In the genomic region with DNA sequence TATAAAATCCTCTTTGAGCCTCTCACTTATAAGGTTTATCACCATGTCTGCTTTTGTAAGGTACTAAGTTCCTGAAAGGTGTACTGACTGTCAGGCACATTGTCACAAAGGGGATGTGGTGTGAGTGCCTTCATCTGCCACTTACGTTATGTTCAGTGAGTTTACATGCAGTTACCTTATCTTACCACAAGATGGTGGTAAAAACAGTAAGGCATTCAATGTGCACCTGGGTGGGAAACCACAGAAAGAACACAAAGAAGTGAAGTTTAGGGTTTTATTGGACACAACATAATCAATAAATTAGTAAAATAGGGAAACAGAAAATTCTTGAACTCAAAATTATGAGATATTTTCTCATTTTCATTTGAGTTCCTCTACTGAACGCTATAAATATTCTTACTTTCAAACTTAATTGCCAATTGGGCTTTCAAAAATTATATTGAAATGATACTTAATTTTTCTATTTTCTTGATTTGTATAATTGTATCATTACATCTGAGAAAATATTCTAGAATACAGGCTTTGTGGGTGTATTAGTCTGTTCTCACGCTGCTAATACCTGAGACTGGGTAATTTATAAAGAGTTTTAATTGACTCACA, we compare ENCODE assay signal across 9 cellular contexts.
DNase-seq lines count a peak whose midpoint lies in the region; ATAC-seq and TF ChIP-seq lines count a peak whose summit lies in the region.
"Had no signal": no experiment of that assay in that cellular context is flagged by ENCODE, and none has a peak within 500 bp of the region (broad histone marks: within the 10 kb centered on the region; RNA-seq: fewer than 3 reads in every experiment).

No MANE protein-coding gene starts in this region.

- peak; percentile 40 for DNase-seq in AG20443 (ENCODE audit: low spot score)
- DNase-seq in NCI-H1930 (lab: John Stamatoyannopoulos, UW), result peak; percentile 12 to 23
- peak; percentile 86 for DNase-seq in adipocyte (ENCODE audit: low read depth)
- peak; percentile 47 for DNase-seq in iPS DF 6.9 (ENCODE audit: low read depth, low spot score)
- DNase-seq in transverse colon, result no peak
- no peak for DNase-seq in activated naive CD4-positive, alpha-beta T cell treated with anti-CD3 and anti-CD28 coated beads, Interleukin-2, amount 10 ng/mL, durations not matched to agents 7 days and 5 days

- H3K27ac ChIP-seq in iPS DF 6.9 (ENCODE audit: low read length) (no peak overlapping the region), transverse colon (no peak overlapping the region)

- H3K4me1 Mint-ChIP-seq in activated naive CD4-positive, alpha-beta T cell treated with anti-CD3 and anti-CD28 coated beads, Interleukin-2, amount 10 ng/mL, durations not matched to agents 7 days and 5 days, result no peaks in the 10 kb centered on the region

- ATAC-seq in GM18858 (IDR thresholded peaks at IDR 0.05; ENCODE audit: unreplicated experiment), result peak; percentile 98
- peak; percentile 98 for ATAC-seq in HG02981 (IDR thresholded peaks at IDR 0.05; ENCODE audit: unreplicated experiment)

- peaks cover 4% of the 10 kb centered on the region for H3K4me1 ChIP-seq in adipocyte (ENCODE audit: control insufficient read depth, insufficient read depth, low read length)
- H3K4me1 ChIP-seq in iPS DF 6.9 (ENCODE audit: control insufficient read depth, insufficient read depth, low read length), result no peaks in the 10 kb centered on the region
- no peaks in the 10 kb centered on the region for H3K4me1 ChIP-seq in transverse colon

- no peak overlapping the region for H3K27ac Mint-ChIP-seq in activated naive CD4-positive, alpha-beta T cell treated with anti-CD3 and anti-CD28 coated beads, Interleukin-2, amount 10 ng/mL, durations not matched to agents 7 days and 5 days
- H3K27ac Mint-ChIP-seq: IgD-negative memory B cell had no signal

- peaks cover under 1% of the 10 kb centered on the region for H3K9me3 Mint-ChIP-seq in activated naive CD4-positive, alpha-beta T cell treated with anti-CD3 and anti-CD28 coated beads, Interleukin-2, amount 10 ng/mL, durations not matched to agents 7 days and 5 days

- peak; percentile 66 to 74 (median 72) for TF ChIP-seq CTCF in transverse colon (IDR thresholded peaks at IDR 0.05)

- no peak for TF ChIP-seq POLR2A in transverse colon (IDR thresholded peaks at IDR 0.05)

- in situ Hi-C loops in transverse colon (cut with MboI; ENCODE audit: low pct_ligation_motif_present in 1 of 4, low pct_unique_long_range_greater_than_20kb in 1 of 4, low sequenced_read_pairs in 3 of 4), result no loop called here

- H3K4me3 ChIP-seq in adipocyte (ENCODE audit: low read length) (no peak overlapping the region), iPS DF 6.9 (ENCODE audit: low read length) (no peak overlapping the region), transverse colon (no peak overlapping the region)

- H3K27me3 Mint-ChIP-seq in activated naive CD4-positive, alpha-beta T cell treated with anti-CD3 and anti-CD28 coated beads, Interleukin-2, amount 10 ng/mL, durations not matched to agents 7 days and 5 days, result no peaks in the 10 kb centered on the region
- H3K27me3 Mint-ChIP-seq: IgD-negative memory B cell had no signal

- TF ChIP-seq EP300 in transverse colon (IDR thresholded peaks at IDR 0.05; ENCODE audit: low read depth), result no peak

- 100% methylated on average over 1 of the region's 3 CpGs for WGBS in iPS DF 6.9 (ENCODE audit: insufficient coverage, insufficient read length)
- 55 to 61% methylated on average over 3 of the region's 3 CpGs for WGBS in transverse colon (ENCODE audit: low coverage in 1 of 2), 2 donors

- intact Hi-C loops in transverse colon (cut with DNase I; ENCODE audit: low total_unique reads), result no loop called here

- H3K9ac ChIP-seq in adipocyte (ENCODE audit: low read length), result no peak overlapping the region

- H3K36me3 Mint-ChIP-seq in activated naive CD4-positive, alpha-beta T cell treated with anti-CD3 and anti-CD28 coated beads, Interleukin-2, amount 10 ng/mL, durations not matched to agents 7 days and 5 days, result no peaks in the 10 kb centered on the region

- CTCF ChIA-PET in activated naive CD4-positive, alpha-beta T cell treated with anti-CD3 and anti-CD28 coated beads, Interleukin-2, amount 10 ng/mL, durations not matched to agents 7 days and 5 days (lab: Charles Lee), result no interaction called here

- H3K27me3 ChIP-seq in adipocyte (replicated peaks; ENCODE audit: control insufficient read depth, insufficient read depth, low read length) (no peaks in the 10 kb centered on the region), iPS DF 6.9 (ENCODE audit: control insufficient read depth, insufficient read depth, low read length) (no peaks in the 10 kb centered on the region), transverse colon (no peaks in the 10 kb centered on the region)

- H3K4me3 Mint-ChIP-seq in activated naive CD4-positive, alpha-beta T cell treated with anti-CD3 and anti-CD28 coated beads, Interleukin-2, amount 10 ng/mL, durations not matched to agents 7 days and 5 days, result no peak overlapping the region
- H3K4me3 Mint-ChIP-seq: IgD-negative memory B cell had no signal

- H3K36me3 ChIP-seq in adipocyte (ENCODE audit: control insufficient read depth, insufficient read depth, low read length, severe bottlenecking) (no peaks in the 10 kb centered on the region), iPS DF 6.9 (ENCODE audit: control insufficient read depth, insufficient read depth, low read length) (no peaks in the 10 kb centered on the region), transverse colon (no peaks in the 10 kb centered on the region)

- H3K9me3 ChIP-seq in adipocyte (ENCODE audit: control insufficient read depth, low read length) (no peaks in the 10 kb centered on the region), iPS DF 6.9 (ENCODE audit: control insufficient read depth, insufficient read depth, low read length) (no peaks in the 10 kb centered on the region), transverse colon (no peaks in the 10 kb centered on the region)

Comparison
In these comparisons a context has a peak if more than half of its experiments do, and no peak if none do; other contexts are left out.
1. DNase-seq: peak in AG20443 (single experiment), NCI-H1930 (2 of 2), adipocyte (single experiment) and iPS DF 6.9 (single experiment); none in transverse colon (single experiment) and activated naive CD4-positive, alpha-beta T cell treated with anti-CD3 and anti-CD28 coated beads, Interleukin-2, amount 10 ng/mL, durations not matched to agents 7 days and 5 days (single experiment).